In the genomic region with DNA sequence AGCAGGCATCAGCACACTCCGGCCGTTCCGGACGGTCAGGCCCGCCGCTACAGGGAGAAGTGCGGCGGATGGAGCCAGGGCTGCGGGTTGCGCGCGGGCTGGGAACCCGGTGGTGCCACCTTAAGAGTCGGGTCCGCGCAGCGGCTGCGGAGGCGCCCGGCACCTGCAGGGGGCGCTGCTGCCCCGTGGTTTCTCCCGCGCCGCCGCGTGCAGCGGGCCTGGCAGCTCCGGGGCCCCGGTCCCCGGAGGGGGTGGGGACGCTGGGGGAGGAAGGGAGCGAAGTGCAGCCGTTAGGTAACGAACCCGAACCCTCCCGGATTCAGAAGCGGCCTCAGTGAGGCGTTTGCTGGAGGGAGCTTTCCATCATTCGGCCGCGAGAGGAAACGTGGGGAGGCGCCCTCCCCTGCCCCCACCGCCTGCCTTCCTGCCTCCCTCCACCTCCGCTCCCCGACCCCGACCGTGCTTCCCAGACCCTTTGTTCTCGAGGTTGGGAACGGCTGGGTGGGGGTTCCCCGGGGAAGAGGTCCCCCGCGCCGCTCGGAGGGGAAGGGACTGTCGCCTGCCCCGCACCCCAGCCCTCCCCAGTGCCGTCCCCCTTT, we compare ENCODE assay signal across 1 cellular context.
TF ChIP-seq lines count a peak whose summit lies in the region.

No MANE protein-coding gene starts in this region.

TF ChIP-seq in HepG2, 621 proteins besides CTCF, POLR2A, EP300 and RAD21 (continued from another document and continues in another):
- TF ChIP-seq, protein P1, sequence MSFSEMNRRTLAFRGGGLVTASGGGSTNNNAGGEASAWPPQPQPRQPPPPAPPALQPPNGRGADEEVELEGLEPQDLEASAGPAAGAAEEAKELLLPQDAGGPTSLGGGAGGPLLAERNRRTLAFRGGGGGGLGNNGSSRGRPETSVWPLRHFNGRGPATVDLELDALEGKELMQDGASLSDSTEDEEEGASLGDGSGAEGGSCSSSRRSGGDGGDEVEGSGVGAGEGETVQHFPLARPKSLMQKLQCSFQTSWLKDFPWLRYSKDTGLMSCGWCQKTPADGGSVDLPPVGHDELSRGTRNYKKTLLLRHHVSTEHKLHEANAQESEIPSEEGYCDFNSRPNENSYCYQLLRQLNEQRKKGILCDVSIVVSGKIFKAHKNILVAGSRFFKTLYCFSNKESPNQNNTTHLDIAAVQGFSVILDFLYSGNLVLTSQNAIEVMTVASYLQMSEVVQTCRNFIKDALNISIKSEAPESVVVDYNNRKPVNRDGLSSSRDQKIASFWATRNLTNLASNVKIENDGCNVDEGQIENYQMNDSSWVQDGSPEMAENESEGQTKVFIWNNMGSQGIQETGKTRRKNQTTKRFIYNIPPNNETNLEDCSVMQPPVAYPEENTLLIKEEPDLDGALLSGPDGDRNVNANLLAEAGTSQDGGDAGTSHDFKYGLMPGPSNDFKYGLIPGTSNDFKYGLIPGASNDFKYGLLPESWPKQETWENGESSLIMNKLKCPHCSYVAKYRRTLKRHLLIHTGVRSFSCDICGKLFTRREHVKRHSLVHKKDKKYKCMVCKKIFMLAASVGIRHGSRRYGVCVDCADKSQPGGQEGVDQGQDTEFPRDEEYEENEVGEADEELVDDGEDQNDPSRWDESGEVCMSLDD (CRISPR knock-in tag; IDR thresholded peaks at IDR 0.05; ENCODE audit: borderline replicate concordance): peak; percentile 65; the same call in 1 of the 2 replicates
- TF ChIP-seq ZBTB2 (CRISPR knock-in tag; IDR thresholded peaks at IDR 0.05; ENCODE audit: low read depth) (peak; percentile 99), NAIF1 (CRISPR knock-in tag; IDR thresholded peaks at IDR 0.05; ENCODE audit: borderline replicate concordance) (no peak), CENPT (CRISPR knock-in tag; IDR thresholded peaks at IDR 0.05; ENCODE audit: low read depth) (0 out of 2 replicates have a peak, but pooled peaks have one; percentile 8), CBX1 (IDR thresholded peaks at IDR 0.05; ENCODE audit: low read depth) (peak; percentile 95), MIER3 (CRISPR knock-in tag; IDR thresholded peaks at IDR 0.05; ENCODE audit: borderline replicate concordance) (peak; percentile 95), CC2D1A (CRISPR knock-in tag; IDR thresholded peaks at IDR 0.05) (0 out of 2 replicates have a peak, but pooled peaks have one; percentile 65), TOPORS (CRISPR knock-in tag; IDR thresholded peaks at IDR 0.05) (peak; percentile 73; the same call in 1 of the 2 replicates), ZNF260 (CRISPR knock-in tag; IDR thresholded peaks at IDR 0.05; ENCODE audit: borderline replicate concordance, low read depth) (no peak), ESRRA (CRISPR knock-in tag; IDR thresholded peaks at IDR 0.05; ENCODE audit: low read depth) (peak; percentile 49; the same call in 1 of the 2 replicates), THRA (CRISPR knock-in tag; IDR thresholded peaks at IDR 0.05; ENCODE audit: borderline replicate concordance) (peak; percentile 92), DPF2 (CRISPR knock-in tag; IDR thresholded peaks at IDR 0.05; ENCODE audit: borderline replicate concordance, low read depth) (no peak; the same call in none of the 2 replicates), NBN (conservative IDR thresholded peaks at IDR 0.05) (no peak), ZNF354B (CRISPR knock-in tag; IDR thresholded peaks at IDR 0.05) (peak; percentile 97), ZNF329 (CRISPR knock-in tag; IDR thresholded peaks at IDR 0.05; ENCODE audit: low read depth) (peak; percentile 61; the same call in 1 of the 2 replicates), ELF1 (CRISPR knock-in tag; IDR thresholded peaks at IDR 0.05) (peak; percentile 47), KDM5B (CRISPR knock-in tag; IDR thresholded peaks at IDR 0.05; ENCODE audit: borderline replicate concordance) (peak; percentile 65; the same call in 1 of the 2 replicates), NFATC3 (CRISPR knock-in tag; IDR thresholded peaks at IDR 0.05) (no peak), DNMT1 (CRISPR knock-in tag; IDR thresholded peaks at IDR 0.05) (0 out of 2 replicates have a peak, but pooled peaks have one; percentile 78), GTF2F1 (IDR thresholded peaks at IDR 0.05; ENCODE audit: low read length) (peak; percentile 21; the same call in 1 of the 2 replicates), MYC (CRISPR knock-in tag; IDR thresholded peaks at IDR 0.05; ENCODE audit: borderline replicate concordance) (peak; percentile 99), ETV5 (CRISPR knock-in tag; IDR thresholded peaks at IDR 0.05; ENCODE audit: borderline replicate concordance) (peak; percentile 90), ZBTB7A (CRISPR knock-in tag; IDR thresholded peaks at IDR 0.05) (peak; percentile 82; the same call in 1 of the 2 replicates), PTBP1 (IDR thresholded peaks at IDR 0.05; ENCODE audit: low read depth, low read length, poor library complexity, severe bottlenecking) (no peak), ZBTB25 (CRISPR knock-in tag; IDR thresholded peaks at IDR 0.05) (peak; percentile 97), PITX1 (CRISPR knock-in tag; IDR thresholded peaks at IDR 0.05) (peak; percentile 44; the same call in 1 of the 2 replicates), SALL2 (CRISPR knock-in tag; IDR thresholded peaks at IDR 0.05) (peak; percentile 94), ZNF747 (CRISPR knock-in tag; IDR thresholded peaks at IDR 0.05; ENCODE audit: borderline replicate concordance) (no peak), KAT8 (CRISPR knock-in tag; IDR thresholded peaks at IDR 0.05) (peak; percentile 73; the same call in 1 of the 2 replicates), MEF2D (CRISPR knock-in tag; IDR thresholded peaks at IDR 0.05) (peak; percentile 88), ZNF264 (CRISPR knock-in tag; IDR thresholded peaks at IDR 0.05) (peak; percentile 94), JUN (CRISPR knock-in tag; IDR thresholded peaks at IDR 0.05) (no peak; the same call in none of the 2 replicates), MTERF4 (CRISPR knock-in tag; IDR thresholded peaks at IDR 0.05) (peak; percentile 95), SP2 (CRISPR knock-in tag; IDR thresholded peaks at IDR 0.05) (peak; percentile 11)
- TF ChIP-seq, protein P2, sequence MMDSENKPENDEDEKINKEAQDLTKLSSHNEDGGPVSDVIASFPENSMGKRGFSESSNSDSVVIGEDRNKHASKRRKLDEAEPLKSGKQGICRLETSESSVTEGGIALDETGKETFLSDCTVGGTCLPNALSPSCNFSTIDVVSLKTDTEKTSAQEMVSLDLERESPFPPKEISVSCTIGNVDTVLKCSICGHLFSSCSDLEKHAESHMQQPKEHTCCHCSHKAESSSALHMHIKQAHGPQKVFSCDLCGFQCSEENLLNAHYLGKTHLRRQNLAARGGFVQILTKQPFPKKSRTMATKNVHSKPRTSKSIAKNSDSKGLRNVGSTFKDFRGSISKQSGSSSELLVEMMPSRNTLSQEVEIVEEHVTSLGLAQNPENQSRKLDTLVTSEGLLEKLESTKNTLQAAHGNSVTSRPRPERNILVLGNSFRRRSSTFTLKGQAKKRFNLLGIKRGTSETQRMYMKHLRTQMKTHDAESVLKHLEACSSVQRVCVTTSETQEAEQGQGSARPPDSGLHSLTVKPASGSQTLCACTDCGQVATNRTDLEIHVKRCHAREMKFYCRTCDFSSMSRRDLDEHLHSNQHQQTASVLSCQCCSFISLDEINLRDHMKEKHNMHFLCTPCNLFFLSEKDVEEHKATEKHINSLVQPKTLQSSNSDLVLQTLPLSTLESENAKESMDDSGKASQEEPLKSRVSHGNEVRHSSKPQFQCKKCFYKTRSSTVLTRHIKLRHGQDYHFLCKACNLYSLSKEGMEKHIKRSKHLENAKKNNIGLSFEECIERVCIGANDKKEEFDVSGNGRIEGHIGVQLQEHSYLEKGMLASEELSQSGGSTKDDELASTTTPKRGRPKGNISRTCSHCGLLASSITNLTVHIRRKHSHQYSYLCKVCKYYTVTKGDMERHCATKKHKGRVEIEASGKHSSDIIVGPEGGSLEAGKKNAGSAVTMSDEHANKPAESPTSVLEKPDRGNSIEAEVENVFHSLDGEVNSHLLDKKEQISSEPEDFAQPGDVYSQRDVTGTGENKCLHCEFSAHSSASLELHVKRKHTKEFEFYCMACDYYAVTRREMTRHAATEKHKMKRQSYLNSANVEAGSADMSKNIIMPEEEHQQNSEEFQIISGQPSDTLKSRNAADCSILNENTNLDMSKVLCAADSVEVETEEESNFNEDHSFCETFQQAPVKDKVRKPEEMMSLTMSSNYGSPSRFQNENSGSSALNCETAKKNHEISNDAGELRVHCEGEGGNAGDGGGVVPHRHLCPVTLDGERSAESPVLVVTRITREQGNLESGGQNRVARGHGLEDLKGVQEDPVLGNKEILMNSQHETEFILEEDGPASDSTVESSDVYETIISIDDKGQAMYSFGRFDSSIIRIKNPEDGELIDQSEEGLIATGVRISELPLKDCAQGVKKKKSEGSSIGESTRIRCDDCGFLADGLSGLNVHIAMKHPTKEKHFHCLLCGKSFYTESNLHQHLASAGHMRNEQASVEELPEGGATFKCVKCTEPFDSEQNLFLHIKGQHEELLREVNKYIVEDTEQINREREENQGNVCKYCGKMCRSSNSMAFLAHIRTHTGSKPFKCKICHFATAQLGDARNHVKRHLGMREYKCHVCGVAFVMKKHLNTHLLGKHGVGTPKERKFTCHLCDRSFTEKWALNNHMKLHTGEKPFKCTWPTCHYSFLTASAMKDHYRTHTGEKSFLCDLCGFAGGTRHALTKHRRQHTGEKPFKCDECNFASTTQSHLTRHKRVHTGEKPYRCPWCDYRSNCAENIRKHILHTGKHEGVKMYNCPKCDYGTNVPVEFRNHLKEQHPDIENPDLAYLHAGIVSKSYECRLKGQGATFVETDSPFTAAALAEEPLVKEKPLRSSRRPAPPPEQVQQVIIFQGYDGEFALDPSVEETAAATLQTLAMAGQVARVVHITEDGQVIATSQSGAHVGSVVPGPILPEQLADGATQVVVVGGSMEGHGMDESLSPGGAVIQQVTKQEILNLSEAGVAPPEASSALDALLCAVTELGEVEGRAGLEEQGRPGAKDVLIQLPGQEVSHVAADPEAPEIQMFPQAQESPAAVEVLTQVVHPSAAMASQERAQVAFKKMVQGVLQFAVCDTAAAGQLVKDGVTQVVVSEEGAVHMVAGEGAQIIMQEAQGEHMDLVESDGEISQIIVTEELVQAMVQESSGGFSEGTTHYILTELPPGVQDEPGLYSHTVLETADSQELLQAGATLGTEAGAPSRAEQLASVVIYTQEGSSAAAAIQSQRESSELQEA (CRISPR knock-in tag; IDR thresholded peaks at IDR 0.05; ENCODE audit: not compliant biosample characterization): peak; percentile 79
- TF ChIP-seq, protein P3, sequence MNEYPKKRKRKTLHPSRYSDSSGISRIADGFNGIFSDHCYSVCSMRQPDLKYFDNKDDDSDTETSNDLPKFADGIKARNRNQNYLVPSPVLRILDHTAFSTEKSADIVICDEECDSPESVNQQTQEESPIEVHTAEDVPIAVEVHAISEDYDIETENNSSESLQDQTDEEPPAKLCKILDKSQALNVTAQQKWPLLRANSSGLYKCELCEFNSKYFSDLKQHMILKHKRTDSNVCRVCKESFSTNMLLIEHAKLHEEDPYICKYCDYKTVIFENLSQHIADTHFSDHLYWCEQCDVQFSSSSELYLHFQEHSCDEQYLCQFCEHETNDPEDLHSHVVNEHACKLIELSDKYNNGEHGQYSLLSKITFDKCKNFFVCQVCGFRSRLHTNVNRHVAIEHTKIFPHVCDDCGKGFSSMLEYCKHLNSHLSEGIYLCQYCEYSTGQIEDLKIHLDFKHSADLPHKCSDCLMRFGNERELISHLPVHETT (CRISPR knock-in tag; conservative IDR thresholded peaks at IDR 0.05): peak; percentile 98
- TF ChIP-seq, protein P4, sequence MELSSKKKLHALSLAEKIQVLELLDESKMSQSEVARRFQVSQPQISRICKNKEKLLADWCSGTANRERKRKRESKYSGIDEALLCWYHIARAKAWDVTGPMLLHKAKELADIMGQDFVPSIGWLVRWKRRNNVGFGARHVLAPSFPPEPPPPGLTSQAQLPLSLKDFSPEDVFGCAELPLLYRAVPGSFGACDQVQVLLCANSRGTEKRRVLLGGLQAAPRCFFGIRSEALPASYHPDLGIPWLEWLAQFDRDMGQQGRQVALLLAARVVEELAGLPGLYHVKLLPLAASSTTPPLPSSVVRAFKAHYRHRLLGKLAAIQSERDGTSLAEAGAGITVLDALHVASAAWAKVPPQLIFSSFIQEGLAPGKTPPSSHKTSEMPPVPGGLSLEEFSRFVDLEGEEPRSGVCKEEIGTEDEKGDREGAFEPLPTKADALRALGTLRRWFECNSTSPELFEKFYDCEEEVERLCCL (CRISPR knock-in tag; IDR thresholded peaks at IDR 0.05; ENCODE audit: borderline replicate concordance): no peak
